ENCODE assay signal across 1 cellular context in the genomic region with DNA sequence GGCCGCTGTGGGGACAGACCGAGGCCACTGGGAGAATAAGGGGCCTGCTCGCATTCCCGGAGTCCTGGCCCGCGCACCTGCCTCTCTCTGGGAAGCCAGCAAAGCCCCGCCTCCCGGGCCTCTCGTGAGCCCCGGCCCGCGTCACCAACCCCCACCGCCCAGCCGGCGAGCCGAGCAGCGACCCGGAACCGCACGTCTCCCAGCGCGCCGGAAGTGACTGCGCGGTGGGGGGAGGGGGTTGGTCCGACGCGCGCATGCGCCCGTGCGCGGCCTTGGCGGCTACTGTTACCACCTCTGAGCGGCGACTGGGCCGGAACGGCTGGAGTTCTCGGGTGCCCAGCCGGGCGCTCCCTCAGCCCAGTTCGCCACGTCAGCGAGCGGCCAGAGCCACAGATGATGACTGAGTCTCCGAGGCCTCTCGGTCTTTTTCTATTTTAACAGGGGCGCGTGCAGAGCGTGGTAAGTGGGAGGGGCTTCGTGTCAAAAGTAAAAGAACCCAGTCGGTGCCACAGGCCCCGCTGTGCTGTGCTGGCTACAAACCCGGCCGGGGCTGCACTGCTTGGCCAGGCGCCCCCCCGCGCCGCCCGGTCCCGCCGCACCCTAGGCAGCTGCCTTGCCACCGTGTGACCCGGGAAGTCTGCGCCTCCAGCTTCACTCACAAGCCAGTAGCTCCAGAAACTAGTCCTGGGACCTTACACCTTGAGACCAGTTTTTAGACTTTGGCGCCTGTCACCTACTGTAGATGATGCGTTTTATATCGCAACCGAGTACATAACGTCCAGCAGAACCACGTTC.
TF ChIP-seq lines count a peak whose summit lies in the region.

A gene with protein sequence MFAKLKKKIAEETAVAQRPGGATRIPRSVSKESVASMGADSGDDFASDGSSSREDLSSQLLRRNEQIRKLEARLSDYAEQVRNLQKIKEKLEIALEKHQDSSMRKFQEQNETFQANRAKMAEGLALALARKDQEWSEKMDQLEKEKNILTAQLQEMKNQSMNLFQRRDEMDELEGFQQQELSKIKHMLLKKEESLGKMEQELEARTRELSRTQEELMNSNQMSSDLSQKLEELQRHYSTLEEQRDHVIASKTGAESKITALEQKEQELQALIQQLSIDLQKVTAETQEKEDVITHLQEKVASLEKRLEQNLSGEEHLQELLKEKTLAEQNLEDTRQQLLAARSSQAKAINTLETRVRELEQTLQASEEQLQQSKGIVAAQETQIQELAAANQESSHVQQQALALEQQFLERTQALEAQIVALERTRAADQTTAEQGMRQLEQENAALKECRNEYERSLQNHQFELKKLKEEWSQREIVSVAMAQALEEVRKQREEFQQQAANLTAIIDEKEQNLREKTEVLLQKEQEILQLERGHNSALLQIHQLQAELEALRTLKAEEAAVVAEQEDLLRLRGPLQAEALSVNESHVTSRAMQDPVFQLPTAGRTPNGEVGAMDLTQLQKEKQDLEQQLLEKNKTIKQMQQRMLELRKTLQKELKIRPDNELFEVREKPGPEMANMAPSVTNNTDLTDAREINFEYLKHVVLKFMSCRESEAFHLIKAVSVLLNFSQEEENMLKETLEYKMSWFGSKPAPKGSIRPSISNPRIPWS (minus strand): TSS at position 190 of the 795 bp plus-strand sequence. CDS start 2,372 bp downstream, outside the sequence.

TF ChIP-seq in HCT116, 20 proteins besides CTCF, POLR2A, EP300 and RAD21 (continued from another document):
- TF ChIP-seq TCF7L2 (IDR thresholded peaks at IDR 0.05; ENCODE audit: borderline replicate concordance, extremely low read depth, insufficient read depth, insufficient read length) (peak; percentile 12), ZNF274 (IDR thresholded peaks at IDR 0.05; ENCODE audit: low read depth, low read length) (no peak), SIN3A (IDR thresholded peaks at IDR 0.05; ENCODE audit: low read depth) (peak; percentile 81; the same call in 1 of the 2 replicates), SP1 (IDR thresholded peaks at IDR 0.05; ENCODE audit: low read depth) (peak; percentile 72), EZH2phosphoT487 (IDR thresholded peaks at IDR 0.05; ENCODE audit: borderline replicate concordance) (no peak), SRF (IDR thresholded peaks at IDR 0.05; ENCODE audit: low read depth) (peak; percentile 90), JUND (IDR thresholded peaks at IDR 0.05) (no peak), EGR1 (IDR thresholded peaks at IDR 0.05; ENCODE audit: low read depth) (no peak), ELF1 (IDR thresholded peaks at IDR 0.05; ENCODE audit: borderline replicate concordance, low read depth) (peak; percentile 79), CBX3 (IDR thresholded peaks at IDR 0.05; ENCODE audit: low read depth) (no peak), EZH2 (IDR thresholded peaks at IDR 0.05) (no peak), CEBPB (IDR thresholded peaks at IDR 0.05; ENCODE audit: low read depth) (no peak), POLR2AphosphoS5 (IDR thresholded peaks at IDR 0.05; ENCODE audit: low read depth, low read length) (peak; percentile 96)
- TF ChIP-seq, protein P1, sequence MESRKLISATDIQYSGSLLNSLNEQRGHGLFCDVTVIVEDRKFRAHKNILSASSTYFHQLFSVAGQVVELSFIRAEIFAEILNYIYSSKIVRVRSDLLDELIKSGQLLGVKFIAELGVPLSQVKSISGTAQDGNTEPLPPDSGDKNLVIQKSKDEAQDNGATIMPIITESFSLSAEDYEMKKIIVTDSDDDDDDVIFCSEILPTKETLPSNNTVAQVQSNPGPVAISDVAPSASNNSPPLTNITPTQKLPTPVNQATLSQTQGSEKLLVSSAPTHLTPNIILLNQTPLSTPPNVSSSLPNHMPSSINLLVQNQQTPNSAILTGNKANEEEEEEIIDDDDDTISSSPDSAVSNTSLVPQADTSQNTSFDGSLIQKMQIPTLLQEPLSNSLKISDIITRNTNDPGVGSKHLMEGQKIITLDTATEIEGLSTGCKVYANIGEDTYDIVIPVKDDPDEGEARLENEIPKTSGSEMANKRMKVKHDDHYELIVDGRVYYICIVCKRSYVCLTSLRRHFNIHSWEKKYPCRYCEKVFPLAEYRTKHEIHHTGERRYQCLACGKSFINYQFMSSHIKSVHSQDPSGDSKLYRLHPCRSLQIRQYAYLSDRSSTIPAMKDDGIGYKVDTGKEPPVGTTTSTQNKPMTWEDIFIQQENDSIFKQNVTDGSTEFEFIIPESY (IDR thresholded peaks at IDR 0.05; ENCODE audit: extremely low read depth, insufficient replicate concordance, low read length), result no peak
- TF ChIP-seq, protein P2, sequence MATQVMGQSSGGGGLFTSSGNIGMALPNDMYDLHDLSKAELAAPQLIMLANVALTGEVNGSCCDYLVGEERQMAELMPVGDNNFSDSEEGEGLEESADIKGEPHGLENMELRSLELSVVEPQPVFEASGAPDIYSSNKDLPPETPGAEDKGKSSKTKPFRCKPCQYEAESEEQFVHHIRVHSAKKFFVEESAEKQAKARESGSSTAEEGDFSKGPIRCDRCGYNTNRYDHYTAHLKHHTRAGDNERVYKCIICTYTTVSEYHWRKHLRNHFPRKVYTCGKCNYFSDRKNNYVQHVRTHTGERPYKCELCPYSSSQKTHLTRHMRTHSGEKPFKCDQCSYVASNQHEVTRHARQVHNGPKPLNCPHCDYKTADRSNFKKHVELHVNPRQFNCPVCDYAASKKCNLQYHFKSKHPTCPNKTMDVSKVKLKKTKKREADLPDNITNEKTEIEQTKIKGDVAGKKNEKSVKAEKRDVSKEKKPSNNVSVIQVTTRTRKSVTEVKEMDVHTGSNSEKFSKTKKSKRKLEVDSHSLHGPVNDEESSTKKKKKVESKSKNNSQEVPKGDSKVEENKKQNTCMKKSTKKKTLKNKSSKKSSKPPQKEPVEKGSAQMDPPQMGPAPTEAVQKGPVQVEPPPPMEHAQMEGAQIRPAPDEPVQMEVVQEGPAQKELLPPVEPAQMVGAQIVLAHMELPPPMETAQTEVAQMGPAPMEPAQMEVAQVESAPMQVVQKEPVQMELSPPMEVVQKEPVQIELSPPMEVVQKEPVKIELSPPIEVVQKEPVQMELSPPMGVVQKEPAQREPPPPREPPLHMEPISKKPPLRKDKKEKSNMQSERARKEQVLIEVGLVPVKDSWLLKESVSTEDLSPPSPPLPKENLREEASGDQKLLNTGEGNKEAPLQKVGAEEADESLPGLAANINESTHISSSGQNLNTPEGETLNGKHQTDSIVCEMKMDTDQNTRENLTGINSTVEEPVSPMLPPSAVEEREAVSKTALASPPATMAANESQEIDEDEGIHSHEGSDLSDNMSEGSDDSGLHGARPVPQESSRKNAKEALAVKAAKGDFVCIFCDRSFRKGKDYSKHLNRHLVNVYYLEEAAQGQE (IDR thresholded peaks at IDR 0.05; ENCODE audit: low read depth), result no peak
